Comparison of ENCODE assay signal across 13 cellular contexts in genomic region chr1:21901473-21901847, GRCh38. TPM values are rescaled to one million over a fixed set of nuclear protein-coding genes. Genes with fewer than 3 reads are reported as not detected.
A peak's percentile ranks its signal among the peaks of the same experiment; 100 is the strongest.
DNase-seq lines count a peak whose midpoint lies in the region; ATAC-seq and TF ChIP-seq lines count a peak whose summit lies in the region.
"Had no signal": no experiment of that assay in that cellular context is flagged by ENCODE, and none has a peak within 500 bp of the region (broad histone marks: within the 10 kb centered on the region; RNA-seq: fewer than 3 reads in every experiment).

No MANE protein-coding gene starts in this region.

- no peak for ATAC-seq in lung (ENCODE audit: insufficient read depth, low FRiP score)

- no peaks in the 10 kb centered on the region for H3K9me3 Mint-ChIP-seq in T-helper 2 cell treated with Interferon-gamma antibody and Interleukin-4, amounts not matched to agents 5 μg/mL and 100 μg/mL, for 36 hours

- H3K27ac Mint-ChIP-seq in T-helper 2 cell treated with Interferon-gamma antibody and Interleukin-4, amounts not matched to agents 5 μg/mL and 100 μg/mL, for 36 hours, result no peak overlapping the region

- POLR2A ChIA-PET in GM10248 (lab: Yijun Ruan, JAX), result no interaction called here

- peak overlapping the region in 1 of 2 donors; percentile 57 for H3K9ac ChIP-seq in colonic mucosa (ENCODE audit: low read depth in 2 of 2, low read length in 2 of 2)

- H3K36me3 Mint-ChIP-seq in T-helper 2 cell treated with Interferon-gamma antibody and Interleukin-4, amounts not matched to agents 5 μg/mL and 100 μg/mL, for 36 hours (ENCODE audit: low read depth), result no peaks in the 10 kb centered on the region

- no peak overlapping the region for H3K4me3 Mint-ChIP-seq in T-helper 2 cell treated with Interferon-gamma antibody and Interleukin-4, amounts not matched to agents 5 μg/mL and 100 μg/mL, for 36 hours

- H3K36me3 ChIP-seq in colonic mucosa (no peaks in the 10 kb centered on the region), lung (ENCODE audit: control insufficient read depth in 2 of 2, insufficient read depth in 2 of 2, low read length in 2 of 2) (no peaks in the 10 kb centered on the region)
- H3K36me3 ChIP-seq: HAP-1, WERI-Rb-1 had no signal

- H3K27me3 Mint-ChIP-seq in T-helper 2 cell treated with Interferon-gamma antibody and Interleukin-4, amounts not matched to agents 5 μg/mL and 100 μg/mL, for 36 hours (ENCODE audit: low read depth), result no peaks in the 10 kb centered on the region

- H3K4me1 Mint-ChIP-seq in T-helper 2 cell treated with Interferon-gamma antibody and Interleukin-4, amounts not matched to agents 5 μg/mL and 100 μg/mL, for 36 hours (ENCODE audit: low read depth), result peaks cover 3% of the 10 kb centered on the region

- peak; percentile 94 for DNase-seq in GM03348 (ENCODE audit: low spot score)
- DNase-seq in colonic mucosa, result no peak
- no peak for DNase-seq in lung (ENCODE audit: low spot score)
- peak; percentile 21 for DNase-seq in stromal cell of bone marrow (ENCODE audit: low read depth)
- DNase-seq in T-helper 2 cell treated with Interferon-gamma antibody and Interleukin-4, amounts not matched to agents 5 μg/mL and 100 μg/mL, for 36 hours (ENCODE audit: low spot score), result no peak
- DNase-seq in DMS79 treated with DMSO at 0.1 percent for 48 hours (lab: John Stamatoyannopoulos, UW), result no peak
- no peak for DNase-seq in GM10248 (ENCODE audit: extremely low spot score)
- DNase-seq in NCI-H2107 (lab: John Stamatoyannopoulos, UW), result no peak
- DNase-seq: activated gamma-delta T cell; stimulated activated CD4-positive, alpha-beta T cell treated with anti-CD3 and anti-CD28 coated beads, Interleukin-15, amount 100 ng/mL, for 24 hours; substantia nigra; WERI-Rb-1 had no signal

- H3K4me3 ChIP-seq in colonic mucosa (no peak overlapping the region), lung (no peak overlapping the region)
- H3K4me3 ChIP-seq: HAP-1 had no signal

- H3K4me1 ChIP-seq in colonic mucosa (peaks cover 39% of the 10 kb centered on the region), lung (ENCODE audit: control insufficient read depth in 2 of 2, insufficient read depth in 2 of 2, low read length in 2 of 2) (peaks cover 16 to 50% of the 10 kb centered on the region in 2 donors)
- H3K4me1 ChIP-seq: HAP-1 had no signal

- H3K9me3 ChIP-seq in colonic mucosa (no peaks in the 10 kb centered on the region), lung (ENCODE audit: control insufficient read depth in 2 of 2, insufficient read depth in 1 of 2, low read length in 1 of 2) (no peaks in the 10 kb centered on the region)
- H3K9me3 ChIP-seq: HAP-1 had no signal

- intact Hi-C loops in colonic mucosa (cut with DNase I), result no loop called here

- H3K27me3 ChIP-seq in colonic mucosa (no peaks in the 10 kb centered on the region), lung (ENCODE audit: control insufficient read depth, insufficient read depth) (no peaks in the 10 kb centered on the region)

- WGBS in lung, 2 donors, result 70 to 80% methylated on average over 5 of the region's 5 CpGs

- H3K27ac ChIP-seq in colonic mucosa (peak overlapping the region; percentile 41), lung (ENCODE audit: low read depth in 1 of 2, low read length in 1 of 2) (peak overlapping the region; percentile 17 to 65)
- H3K27ac ChIP-seq: WERI-Rb-1 had no signal

- CTCF ChIA-PET in GM10248 (lab: Yijun Ruan, JAX), result interaction anchor here (1.0 kb wide), 1 partner anchor 12 kb away, joined by 3 read pairs; no protein-coding TSS in a partner anchor

- no peak for TF ChIP-seq CTCF in colonic mucosa (IDR thresholded peaks at IDR 0.05)
- no peak for TF ChIP-seq CTCF in lung (IDR thresholded peaks at IDR 0.05; ENCODE audit: control extremely low read depth, extremely low read depth)
- no peak for TF ChIP-seq CTCF in GM10248 (IDR thresholded peaks at IDR 0.05; ENCODE audit: control extremely low read depth, extremely low read depth, low read depth, missing control alignments)

RNA-seq across cellular contexts. Expression of gene HSPG2, which starts 35.6 kb away (rescaled TPM):
- total RNA-seq in colonic mucosa, result 100 to 1,000 TPM; 148 to 152 TPM
- total RNA-seq in lung, result 100 to 1,000 TPM; 180 to 335 TPM
- 100 to 1,000 TPM in 1 of 2 donors, 10 to 100 TPM in 1; 58.0 to 100 TPM for polyA plus RNA-seq in lung

Comparison
In these comparisons a context has a peak if more than half of its experiments do, and no peak if none do; other contexts are left out.
1. DNase-seq: peak in GM03348 (single experiment) and stromal cell of bone marrow (single experiment); none in colonic mucosa (single experiment), lung (single experiment), T-helper 2 cell treated with Interferon-gamma antibody and Interleukin-4, amounts not matched to agents 5 μg/mL and 100 μg/mL, for 36 hours (single experiment), DMS79 treated with DMSO at 0.1 percent for 48 hours (single experiment), GM10248 (single experiment) and NCI-H2107 (single experiment).